8 cellular contexts compared by ENCODE assay signal in the genomic region with DNA sequence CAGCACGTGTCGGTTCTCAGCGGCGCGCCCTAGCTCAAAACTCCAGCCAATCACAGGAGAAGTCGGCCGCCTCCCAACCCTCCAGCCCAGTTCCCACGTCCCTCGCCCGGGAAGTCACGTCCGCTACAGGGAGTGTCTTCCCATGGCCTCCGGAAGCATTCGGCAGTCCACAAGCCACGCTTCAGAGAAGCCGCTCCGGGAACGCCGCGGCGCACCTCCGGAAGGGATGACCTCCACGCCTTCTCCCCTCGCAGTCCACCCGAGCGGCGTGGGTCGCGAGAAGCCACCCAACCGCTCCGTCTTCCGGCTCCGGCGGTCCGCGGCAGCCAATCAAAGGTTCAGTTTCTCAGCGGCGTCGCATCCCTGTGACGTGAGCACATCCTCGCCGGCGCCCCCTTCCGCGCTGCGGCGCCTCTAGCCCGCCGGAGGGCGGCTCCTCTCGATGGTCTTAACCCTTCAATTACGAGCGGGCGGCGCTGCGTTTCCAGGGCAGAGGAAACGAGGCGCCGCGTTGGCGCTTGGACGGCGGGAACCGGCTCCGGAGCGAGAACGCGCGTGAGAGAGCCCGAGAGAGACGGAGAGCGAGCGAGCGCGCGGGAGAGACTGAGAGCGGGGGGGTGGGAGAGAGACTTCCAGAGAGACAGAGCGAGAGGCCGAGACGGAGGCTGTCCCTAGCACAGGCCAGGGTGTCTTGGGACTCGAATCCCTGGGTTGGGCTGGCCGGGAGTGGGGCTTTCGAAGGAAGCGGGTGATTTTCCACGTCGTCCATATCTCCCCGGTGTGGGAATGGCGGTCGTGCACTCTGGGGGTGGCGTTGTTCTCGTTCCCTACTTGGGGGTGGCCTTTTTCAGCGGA. TPM values are rescaled to one million over a fixed set of nuclear protein-coding genes. Genes with fewer than 3 reads are reported as not detected.
A peak's percentile ranks its signal among the peaks of the same experiment; 100 is the strongest.
DNase-seq lines count a peak whose midpoint lies in the region; ATAC-seq, FAIRE-seq and TF ChIP-seq lines count a peak whose summit lies in the region.
"Not testable (repeated sequence)": the region's sequence is repeated elsewhere in the genome, so short reads cannot be mapped to it uniquely, and the experiment has no call there.

A gene with protein sequence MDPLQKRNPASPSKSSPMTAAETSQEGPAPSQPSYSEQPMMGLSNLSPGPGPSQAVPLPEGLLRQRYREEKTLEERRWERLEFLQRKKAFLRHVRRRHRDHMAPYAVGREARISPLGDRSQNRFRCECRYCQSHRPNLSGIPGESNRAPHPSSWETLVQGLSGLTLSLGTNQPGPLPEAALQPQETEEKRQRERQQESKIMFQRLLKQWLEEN (plus strand): TSS at position 476 of the 855 bp plus-strand sequence. CDS start 9,896 bp downstream, outside the sequence.

- H3K4me1 Mint-ChIP-seq in Caco-2 (ENCODE audit: low read depth, unreplicated experiment); activated CD4-positive, alpha-beta T cell treated with anti-CD3 and anti-CD28 coated beads, Interleukin-2, amount 10 ng/mL, durations not matched to agents 24 days and 14 days; stimulated activated naive CD8-positive, alpha-beta T cell treated with anti-CD3 and anti-CD28 coated beads, Interleukin-15, amount 100 ng/mL, for 72 hours: not testable (repeated sequence)

- CTCF ChIA-PET in Caco-2 (lab: Charles Lee); endothelial cell of umbilical vein (lab: Charles Lee): not testable (repeated sequence)

- H3K27ac ChIP-seq in endothelial cell of umbilical vein (ENCODE audit: insufficient read depth, low read depth, low read length) = not testable (repeated sequence)

- DNase-seq in Caco-2; activated CD4-positive, alpha-beta T cell treated with anti-CD3 and anti-CD28 coated beads, Interleukin-2, amount 10 ng/mL, durations not matched to agents 24 days and 14 days; endothelial cell of umbilical vein (ENCODE audit: low read depth, low spot score); mesenteric fat pad (ENCODE audit: low spot score); stimulated activated naive CD8-positive, alpha-beta T cell treated with anti-CD3 and anti-CD28 coated beads, Interleukin-15, amount 100 ng/mL, for 72 hours: not testable (repeated sequence)

- not testable (repeated sequence) for TF ChIP-seq CTCF in Caco-2 (IDR thresholded peaks at IDR 0.05; ENCODE audit: insufficient read depth in 1 of 2, low read depth in 1 of 2, low read length in 1 of 2, severe bottlenecking in 1 of 2, unreplicated experiment in 1 of 2); endothelial cell of umbilical vein (IDR thresholded peaks at IDR 0.05; ENCODE audit: extremely low read depth in 1 of 2, insufficient read depth in 1 of 2, low read depth in 1 of 2, low read length in 2 of 2)

- H3K9me3 Mint-ChIP-seq in Caco-2 (ENCODE audit: unreplicated experiment); activated CD4-positive, alpha-beta T cell treated with anti-CD3 and anti-CD28 coated beads, Interleukin-2, amount 10 ng/mL, durations not matched to agents 24 days and 14 days; stimulated activated naive CD8-positive, alpha-beta T cell treated with anti-CD3 and anti-CD28 coated beads, Interleukin-15, amount 100 ng/mL, for 72 hours: not testable (repeated sequence)

- H3K4me3 ChIP-seq in Caco-2 (ENCODE audit: low read depth, low read length); endothelial cell of umbilical vein (replicated peaks in 1 of 3; ENCODE audit: insufficient read depth in 1 of 3, low read depth in 1 of 3, low read length in 3 of 3): not testable (repeated sequence)

- H3K36me3 Mint-ChIP-seq in Caco-2 (ENCODE audit: insufficient read depth, unreplicated experiment); activated CD4-positive, alpha-beta T cell treated with anti-CD3 and anti-CD28 coated beads, Interleukin-2, amount 10 ng/mL, durations not matched to agents 24 days and 14 days (ENCODE audit: low read depth): not testable (repeated sequence)

- H4K20me1 ChIP-seq in endothelial cell of umbilical vein (replicated peaks; ENCODE audit: control insufficient read depth, extremely low read depth, insufficient read depth, low read length) = not testable (repeated sequence)

- not testable (repeated sequence) for H3K9ac ChIP-seq in endothelial cell of umbilical vein (replicated peaks; ENCODE audit: extremely low read depth, insufficient read depth, low read length)

- H3K4me3 Mint-ChIP-seq in Caco-2 (ENCODE audit: unreplicated experiment); activated CD4-positive, alpha-beta T cell treated with anti-CD3 and anti-CD28 coated beads, Interleukin-2, amount 10 ng/mL, durations not matched to agents 24 days and 14 days; stimulated activated naive CD8-positive, alpha-beta T cell treated with anti-CD3 and anti-CD28 coated beads, Interleukin-15, amount 100 ng/mL, for 72 hours: not testable (repeated sequence)

- not testable (repeated sequence) for H3K27me3 Mint-ChIP-seq in Caco-2 (ENCODE audit: insufficient read depth, unreplicated experiment); activated CD4-positive, alpha-beta T cell treated with anti-CD3 and anti-CD28 coated beads, Interleukin-2, amount 10 ng/mL, durations not matched to agents 24 days and 14 days; stimulated activated naive CD8-positive, alpha-beta T cell treated with anti-CD3 and anti-CD28 coated beads, Interleukin-15, amount 100 ng/mL, for 72 hours

- not testable (repeated sequence) for H3K9me3 ChIP-seq in Caco-2; endothelial cell of umbilical vein (replicated peaks; ENCODE audit: control insufficient read depth, insufficient read depth, low read length)

- FAIRE-seq in endothelial cell of umbilical vein (lab: Jason Lieb, UNC) = peak; percentile 99

- BruUV-seq in Caco-2 (replicated peaks; lab: Mats Ljungman, UMichigan); endothelial cell of umbilical vein (replicated peaks; lab: Mats Ljungman, UMichigan): not testable (repeated sequence)

- intact Hi-C loops in Caco-2 (cut with micrococcal nuclease; ENCODE audit: unreplicated experiment); activated CD4-positive, alpha-beta T cell treated with anti-CD3 and anti-CD28 coated beads, Interleukin-2, amount 10 ng/mL, durations not matched to agents 24 days and 14 days (cut with micrococcal nuclease); endothelial cell of umbilical vein (cut with micrococcal nuclease): not testable (repeated sequence)

- not testable (repeated sequence) for H3K27me3 ChIP-seq in Caco-2 (replicated peaks; ENCODE audit: control insufficient read depth, insufficient read depth, low read length); endothelial cell of umbilical vein (ENCODE audit: control insufficient read depth in 2 of 2, insufficient read depth in 2 of 2, low read length in 2 of 2)

- POLR2A ChIA-PET in Caco-2 (lab: Charles Lee); endothelial cell of umbilical vein (lab: Charles Lee): not testable (repeated sequence)

- H3K9me1 ChIP-seq in endothelial cell of umbilical vein (replicated peaks; ENCODE audit: control insufficient read depth, extremely low read depth, insufficient read depth, low read length) = not testable (repeated sequence)

- not testable (repeated sequence) for H3K79me2 ChIP-seq in endothelial cell of umbilical vein (ENCODE audit: control insufficient read depth, insufficient read depth, low read length)

- H3K4me2 ChIP-seq in endothelial cell of umbilical vein (ENCODE audit: insufficient read depth, low read length) = not testable (repeated sequence)

- H3K27ac Mint-ChIP-seq in Caco-2 (ENCODE audit: unreplicated experiment); activated CD4-positive, alpha-beta T cell treated with anti-CD3 and anti-CD28 coated beads, Interleukin-2, amount 10 ng/mL, durations not matched to agents 24 days and 14 days; stimulated activated naive CD8-positive, alpha-beta T cell treated with anti-CD3 and anti-CD28 coated beads, Interleukin-15, amount 100 ng/mL, for 72 hours: not testable (repeated sequence)

- ATAC-seq in GM19438 (IDR thresholded peaks at IDR 0.05; ENCODE audit: low read depth, unreplicated experiment) (peak; percentile 72), HG02763 (IDR thresholded peaks at IDR 0.05; ENCODE audit: unreplicated experiment) (peak; percentile 78), HG03469 (IDR thresholded peaks at IDR 0.05; ENCODE audit: unreplicated experiment) (peak; percentile 72)
- peak; percentile 94 for ATAC-seq in stimulated activated naive CD8-positive, alpha-beta T cell treated with anti-CD3 and anti-CD28 coated beads, Interleukin-15, amount 100 ng/mL, for 72 hours

- dilution Hi-C loops in endothelial cell of umbilical vein (cut with MboI; ENCODE audit: extremely low pct_ligation_motif_present, low sequenced_read_pairs) = not testable (repeated sequence)

- H2AFZ ChIP-seq in endothelial cell of umbilical vein (ENCODE audit: low read depth, low read length) = not testable (repeated sequence)

- not testable (repeated sequence) for TF ChIP-seq POLR2A in endothelial cell of umbilical vein (IDR thresholded peaks at IDR 0.05; ENCODE audit: low read depth, low read length)

- not testable (repeated sequence) for H3K36me3 ChIP-seq in Caco-2 (ENCODE audit: control insufficient read depth, insufficient read depth, low read length); endothelial cell of umbilical vein (ENCODE audit: control insufficient read depth in 2 of 2, extremely low read depth in 1 of 2, insufficient read depth in 2 of 2, low read length in 2 of 2)

- not testable (repeated sequence) for H3K4me1 ChIP-seq in Caco-2; endothelial cell of umbilical vein (ENCODE audit: control insufficient read depth, extremely low read depth, insufficient read depth, low read length)

RNA-seq across cellular contexts. Expression of the gene that starts here (rescaled TPM):
- total RNA-seq in Caco-2 (2022) (18.0 and 21.5 TPM in 2 replicates), endothelial cell of umbilical vein (10.8 and 16.7 TPM in 2 replicates), mesenteric fat pad (28.5 TPM)
- 20.4 and 20.7 TPM in 2 replicates for total RNA-seq in activated CD4-positive, alpha-beta T cell treated with anti-CD3 and anti-CD28 coated beads, Interleukin-2, amount 10 ng/mL, durations not matched to agents 24 days and 14 days
- 33.9 and 35.4 TPM in 2 replicates for polyA plus RNA-seq in endothelial cell of umbilical vein
- 15.0 and 24.5 TPM in 2 replicates for polyA plus RNA-seq in endothelial cell of umbilical vein (2011; cell fraction: cytosol; rRNA removed)
- 134 and 155 TPM in 2 replicates for polyA plus RNA-seq in endothelial cell of umbilical vein (2011; cell fraction: nucleus; rRNA removed)
- polyA plus RNA-seq in endothelial cell of umbilical vein (2012) = 8.2 and 12.8 TPM in 2 replicates
- 10.1 and 14.4 TPM in 2 replicates for polyA minus RNA-seq in endothelial cell of umbilical vein
- polyA minus RNA-seq in endothelial cell of umbilical vein (2011; cell fraction: cytosol; rRNA and poly(A)+ RNA removed) = 15.0 TPM
- 9.4 and 12.7 TPM in 2 replicates for polyA minus RNA-seq in endothelial cell of umbilical vein (2011; cell fraction: nucleus; rRNA and poly(A)+ RNA removed)
